Comparison of ENCODE assay signal across 1 cellular context in the genomic region with DNA sequence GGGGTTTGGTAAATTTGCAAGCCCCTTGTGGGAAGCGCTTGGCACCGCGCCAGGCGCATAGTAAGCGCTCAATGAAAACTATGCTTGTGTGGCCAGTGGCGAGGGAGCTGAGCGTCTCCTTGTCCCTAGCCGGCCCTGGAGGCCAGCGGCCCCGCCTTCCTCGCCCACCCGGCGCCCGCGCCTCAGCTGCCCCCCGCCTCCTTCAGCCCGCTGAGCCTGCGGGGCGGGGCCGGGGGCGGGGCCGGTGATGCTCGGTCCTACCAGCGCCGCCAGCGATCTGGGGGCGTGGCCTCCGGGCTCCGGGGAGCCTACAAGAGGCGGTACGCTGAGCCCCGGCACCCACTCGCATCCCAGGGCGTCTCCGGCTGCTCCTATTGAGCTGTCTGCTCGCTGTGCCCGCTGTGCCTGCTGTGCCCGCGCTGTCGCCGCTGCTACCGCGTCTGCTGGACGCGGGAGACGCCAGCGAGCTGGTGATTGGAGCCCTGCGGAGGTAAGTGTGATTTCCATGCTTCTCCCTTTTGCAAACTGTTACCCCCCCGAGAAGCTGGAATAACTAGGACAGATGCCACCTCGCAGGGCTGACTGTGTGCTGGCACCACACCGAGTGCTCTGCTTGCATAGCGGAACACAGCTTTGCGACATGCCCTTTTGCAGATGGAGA.
A peak's percentile ranks its signal among the peaks of the same experiment; 100 is the strongest.
TF ChIP-seq lines count a peak whose summit lies in the region.

A gene with protein sequence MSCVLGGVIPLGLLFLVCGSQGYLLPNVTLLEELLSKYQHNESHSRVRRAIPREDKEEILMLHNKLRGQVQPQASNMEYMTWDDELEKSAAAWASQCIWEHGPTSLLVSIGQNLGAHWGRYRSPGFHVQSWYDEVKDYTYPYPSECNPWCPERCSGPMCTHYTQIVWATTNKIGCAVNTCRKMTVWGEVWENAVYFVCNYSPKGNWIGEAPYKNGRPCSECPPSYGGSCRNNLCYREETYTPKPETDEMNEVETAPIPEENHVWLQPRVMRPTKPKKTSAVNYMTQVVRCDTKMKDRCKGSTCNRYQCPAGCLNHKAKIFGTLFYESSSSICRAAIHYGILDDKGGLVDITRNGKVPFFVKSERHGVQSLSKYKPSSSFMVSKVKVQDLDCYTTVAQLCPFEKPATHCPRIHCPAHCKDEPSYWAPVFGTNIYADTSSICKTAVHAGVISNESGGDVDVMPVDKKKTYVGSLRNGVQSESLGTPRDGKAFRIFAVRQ (plus strand): TSS at position 342 of the 661 bp plus-strand sequence. CDS start 18,511 bp downstream, outside the sequence.

TF ChIP-seq in HEK293, 187 proteins besides CTCF, POLR2A, EP300 and RAD21 (continued from another document and continues in another):
- TF ChIP-seq, protein P1, sequence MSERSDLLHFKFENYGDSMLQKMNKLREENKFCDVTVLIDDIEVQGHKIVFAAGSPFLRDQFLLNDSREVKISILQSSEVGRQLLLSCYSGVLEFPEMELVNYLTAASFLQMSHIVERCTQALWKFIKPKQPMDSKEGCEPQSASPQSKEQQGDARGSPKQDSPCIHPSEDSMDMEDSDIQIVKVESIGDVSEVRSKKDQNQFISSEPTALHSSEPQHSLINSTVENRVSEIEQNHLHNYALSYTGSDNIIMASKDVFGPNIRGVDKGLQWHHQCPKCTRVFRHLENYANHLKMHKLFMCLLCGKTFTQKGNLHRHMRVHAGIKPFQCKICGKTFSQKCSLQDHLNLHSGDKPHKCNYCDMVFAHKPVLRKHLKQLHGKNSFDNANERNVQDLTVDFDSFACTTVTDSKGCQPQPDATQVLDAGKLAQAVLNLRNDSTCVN (tag by site-specific recombination; optimal IDR thresholded peaks at IDR 0.05), result peak; percentile 59
- TF ChIP-seq ZNF473 (tag by site-specific recombination; IDR thresholded peaks at IDR 0.05) (no peak), ZNF776 (tag by site-specific recombination; IDR thresholded peaks at IDR 0.05; ENCODE audit: borderline replicate concordance) (no peak), TCF7L2 (IDR thresholded peaks at IDR 0.05; ENCODE audit: borderline replicate concordance, low read depth, low read length) (no peak), ZIC2 (tag by site-specific recombination; IDR thresholded peaks at IDR 0.05) (peak; percentile 97), ZBTB8A (tag by site-specific recombination; IDR thresholded peaks at IDR 0.05) (peak; percentile 75), ZNF23 (tag by site-specific recombination; IDR thresholded peaks at IDR 0.05; ENCODE audit: borderline replicate concordance) (no peak), YY2 (tag by site-specific recombination; IDR thresholded peaks at IDR 0.05) (0 out of 2 replicates have a peak, but pooled peaks have one; percentile 19), ZNF571 (tag by site-specific recombination; IDR thresholded peaks at IDR 0.05) (no peak), ZFP69B (tag by site-specific recombination; IDR thresholded peaks at IDR 0.05) (no peak), ZEB2 (tag by site-specific recombination; IDR thresholded peaks at IDR 0.05) (no peak), ZNF660 (tag by site-specific recombination; IDR thresholded peaks at IDR 0.05) (peak; percentile 67; the same call in 1 of the 2 replicates), KLF7 (tag by site-specific recombination; IDR thresholded peaks at IDR 0.05; ENCODE audit: borderline replicate concordance) (no peak), ZNF341 (tag by site-specific recombination; IDR thresholded peaks at IDR 0.05; ENCODE audit: low read depth) (peak; percentile 62; the same call in 1 of the 2 replicates), ZNF514 (tag by site-specific recombination; IDR thresholded peaks at IDR 0.05) (no peak), EGR2 (tag by site-specific recombination; IDR thresholded peaks at IDR 0.05; ENCODE audit: low read depth) (peak; percentile 39), ZNF664 (tag by site-specific recombination; IDR thresholded peaks at IDR 0.05) (peak; percentile 80), ZNF248 (tag by site-specific recombination; IDR thresholded peaks at IDR 0.05) (no peak), ZNF335 (tag by site-specific recombination; conservative IDR thresholded peaks at IDR 0.05) (peak; percentile 100), ZNF394 (tag by site-specific recombination; IDR thresholded peaks at IDR 0.05; ENCODE audit: borderline replicate concordance) (peak; percentile 62; the same call in 1 of the 2 replicates), KLF10 (tag by site-specific recombination; IDR thresholded peaks at IDR 0.05) (peak; percentile 35; the same call in 1 of the 2 replicates), ZNF600 (tag by site-specific recombination; IDR thresholded peaks at IDR 0.05) (0 out of 2 replicates have a peak, but pooled peaks have one; percentile 23)
- TF ChIP-seq, protein P2, sequence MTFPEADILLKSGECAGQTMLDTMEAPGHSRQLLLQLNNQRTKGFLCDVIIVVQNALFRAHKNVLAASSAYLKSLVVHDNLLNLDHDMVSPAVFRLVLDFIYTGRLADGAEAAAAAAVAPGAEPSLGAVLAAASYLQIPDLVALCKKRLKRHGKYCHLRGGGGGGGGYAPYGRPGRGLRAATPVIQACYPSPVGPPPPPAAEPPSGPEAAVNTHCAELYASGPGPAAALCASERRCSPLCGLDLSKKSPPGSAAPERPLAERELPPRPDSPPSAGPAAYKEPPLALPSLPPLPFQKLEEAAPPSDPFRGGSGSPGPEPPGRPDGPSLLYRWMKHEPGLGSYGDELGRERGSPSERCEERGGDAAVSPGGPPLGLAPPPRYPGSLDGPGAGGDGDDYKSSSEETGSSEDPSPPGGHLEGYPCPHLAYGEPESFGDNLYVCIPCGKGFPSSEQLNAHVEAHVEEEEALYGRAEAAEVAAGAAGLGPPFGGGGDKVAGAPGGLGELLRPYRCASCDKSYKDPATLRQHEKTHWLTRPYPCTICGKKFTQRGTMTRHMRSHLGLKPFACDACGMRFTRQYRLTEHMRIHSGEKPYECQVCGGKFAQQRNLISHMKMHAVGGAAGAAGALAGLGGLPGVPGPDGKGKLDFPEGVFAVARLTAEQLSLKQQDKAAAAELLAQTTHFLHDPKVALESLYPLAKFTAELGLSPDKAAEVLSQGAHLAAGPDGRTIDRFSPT (tag by site-specific recombination; IDR thresholded peaks at IDR 0.05), result peak; percentile 56; the same call in 1 of the 2 replicates
- TF ChIP-seq, protein P3, sequence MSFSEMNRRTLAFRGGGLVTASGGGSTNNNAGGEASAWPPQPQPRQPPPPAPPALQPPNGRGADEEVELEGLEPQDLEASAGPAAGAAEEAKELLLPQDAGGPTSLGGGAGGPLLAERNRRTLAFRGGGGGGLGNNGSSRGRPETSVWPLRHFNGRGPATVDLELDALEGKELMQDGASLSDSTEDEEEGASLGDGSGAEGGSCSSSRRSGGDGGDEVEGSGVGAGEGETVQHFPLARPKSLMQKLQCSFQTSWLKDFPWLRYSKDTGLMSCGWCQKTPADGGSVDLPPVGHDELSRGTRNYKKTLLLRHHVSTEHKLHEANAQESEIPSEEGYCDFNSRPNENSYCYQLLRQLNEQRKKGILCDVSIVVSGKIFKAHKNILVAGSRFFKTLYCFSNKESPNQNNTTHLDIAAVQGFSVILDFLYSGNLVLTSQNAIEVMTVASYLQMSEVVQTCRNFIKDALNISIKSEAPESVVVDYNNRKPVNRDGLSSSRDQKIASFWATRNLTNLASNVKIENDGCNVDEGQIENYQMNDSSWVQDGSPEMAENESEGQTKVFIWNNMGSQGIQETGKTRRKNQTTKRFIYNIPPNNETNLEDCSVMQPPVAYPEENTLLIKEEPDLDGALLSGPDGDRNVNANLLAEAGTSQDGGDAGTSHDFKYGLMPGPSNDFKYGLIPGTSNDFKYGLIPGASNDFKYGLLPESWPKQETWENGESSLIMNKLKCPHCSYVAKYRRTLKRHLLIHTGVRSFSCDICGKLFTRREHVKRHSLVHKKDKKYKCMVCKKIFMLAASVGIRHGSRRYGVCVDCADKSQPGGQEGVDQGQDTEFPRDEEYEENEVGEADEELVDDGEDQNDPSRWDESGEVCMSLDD (tag by site-specific recombination; IDR thresholded peaks at IDR 0.05), result no peak
- TF ChIP-seq, protein P4, sequence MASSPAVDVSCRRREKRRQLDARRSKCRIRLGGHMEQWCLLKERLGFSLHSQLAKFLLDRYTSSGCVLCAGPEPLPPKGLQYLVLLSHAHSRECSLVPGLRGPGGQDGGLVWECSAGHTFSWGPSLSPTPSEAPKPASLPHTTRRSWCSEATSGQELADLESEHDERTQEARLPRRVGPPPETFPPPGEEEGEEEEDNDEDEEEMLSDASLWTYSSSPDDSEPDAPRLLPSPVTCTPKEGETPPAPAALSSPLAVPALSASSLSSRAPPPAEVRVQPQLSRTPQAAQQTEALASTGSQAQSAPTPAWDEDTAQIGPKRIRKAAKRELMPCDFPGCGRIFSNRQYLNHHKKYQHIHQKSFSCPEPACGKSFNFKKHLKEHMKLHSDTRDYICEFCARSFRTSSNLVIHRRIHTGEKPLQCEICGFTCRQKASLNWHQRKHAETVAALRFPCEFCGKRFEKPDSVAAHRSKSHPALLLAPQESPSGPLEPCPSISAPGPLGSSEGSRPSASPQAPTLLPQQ (tag by site-specific recombination; IDR thresholded peaks at IDR 0.05), result 0 out of 2 replicates have a peak, but pooled peaks have one; percentile 24
- TF ChIP-seq, protein P5, sequence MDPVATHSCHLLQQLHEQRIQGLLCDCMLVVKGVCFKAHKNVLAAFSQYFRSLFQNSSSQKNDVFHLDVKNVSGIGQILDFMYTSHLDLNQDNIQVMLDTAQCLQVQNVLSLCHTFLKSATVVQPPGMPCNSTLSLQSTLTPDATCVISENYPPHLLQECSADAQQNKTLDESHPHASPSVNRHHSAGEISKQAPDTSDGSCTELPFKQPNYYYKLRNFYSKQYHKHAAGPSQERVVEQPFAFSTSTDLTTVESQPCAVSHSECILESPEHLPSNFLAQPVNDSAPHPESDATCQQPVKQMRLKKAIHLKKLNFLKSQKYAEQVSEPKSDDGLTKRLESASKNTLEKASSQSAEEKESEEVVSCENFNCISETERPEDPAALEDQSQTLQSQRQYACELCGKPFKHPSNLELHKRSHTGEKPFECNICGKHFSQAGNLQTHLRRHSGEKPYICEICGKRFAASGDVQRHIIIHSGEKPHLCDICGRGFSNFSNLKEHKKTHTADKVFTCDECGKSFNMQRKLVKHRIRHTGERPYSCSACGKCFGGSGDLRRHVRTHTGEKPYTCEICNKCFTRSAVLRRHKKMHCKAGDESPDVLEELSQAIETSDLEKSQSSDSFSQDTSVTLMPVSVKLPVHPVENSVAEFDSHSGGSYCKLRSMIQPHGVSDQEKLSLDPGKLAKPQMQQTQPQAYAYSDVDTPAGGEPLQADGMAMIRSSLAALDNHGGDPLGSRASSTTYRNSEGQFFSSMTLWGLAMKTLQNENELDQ (tag by site-specific recombination; IDR thresholded peaks at IDR 0.05; ENCODE audit: low read depth), result no peak
- TF ChIP-seq, protein P6, sequence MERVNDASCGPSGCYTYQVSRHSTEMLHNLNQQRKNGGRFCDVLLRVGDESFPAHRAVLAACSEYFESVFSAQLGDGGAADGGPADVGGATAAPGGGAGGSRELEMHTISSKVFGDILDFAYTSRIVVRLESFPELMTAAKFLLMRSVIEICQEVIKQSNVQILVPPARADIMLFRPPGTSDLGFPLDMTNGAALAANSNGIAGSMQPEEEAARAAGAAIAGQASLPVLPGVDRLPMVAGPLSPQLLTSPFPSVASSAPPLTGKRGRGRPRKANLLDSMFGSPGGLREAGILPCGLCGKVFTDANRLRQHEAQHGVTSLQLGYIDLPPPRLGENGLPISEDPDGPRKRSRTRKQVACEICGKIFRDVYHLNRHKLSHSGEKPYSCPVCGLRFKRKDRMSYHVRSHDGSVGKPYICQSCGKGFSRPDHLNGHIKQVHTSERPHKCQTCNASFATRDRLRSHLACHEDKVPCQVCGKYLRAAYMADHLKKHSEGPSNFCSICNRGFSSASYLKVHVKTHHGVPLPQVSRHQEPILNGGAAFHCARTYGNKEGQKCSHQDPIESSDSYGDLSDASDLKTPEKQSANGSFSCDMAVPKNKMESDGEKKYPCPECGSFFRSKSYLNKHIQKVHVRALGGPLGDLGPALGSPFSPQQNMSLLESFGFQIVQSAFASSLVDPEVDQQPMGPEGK (tag by site-specific recombination; IDR thresholded peaks at IDR 0.05), result peak; percentile 34; the same call in 1 of the 2 replicates
- TF ChIP-seq, protein P7, sequence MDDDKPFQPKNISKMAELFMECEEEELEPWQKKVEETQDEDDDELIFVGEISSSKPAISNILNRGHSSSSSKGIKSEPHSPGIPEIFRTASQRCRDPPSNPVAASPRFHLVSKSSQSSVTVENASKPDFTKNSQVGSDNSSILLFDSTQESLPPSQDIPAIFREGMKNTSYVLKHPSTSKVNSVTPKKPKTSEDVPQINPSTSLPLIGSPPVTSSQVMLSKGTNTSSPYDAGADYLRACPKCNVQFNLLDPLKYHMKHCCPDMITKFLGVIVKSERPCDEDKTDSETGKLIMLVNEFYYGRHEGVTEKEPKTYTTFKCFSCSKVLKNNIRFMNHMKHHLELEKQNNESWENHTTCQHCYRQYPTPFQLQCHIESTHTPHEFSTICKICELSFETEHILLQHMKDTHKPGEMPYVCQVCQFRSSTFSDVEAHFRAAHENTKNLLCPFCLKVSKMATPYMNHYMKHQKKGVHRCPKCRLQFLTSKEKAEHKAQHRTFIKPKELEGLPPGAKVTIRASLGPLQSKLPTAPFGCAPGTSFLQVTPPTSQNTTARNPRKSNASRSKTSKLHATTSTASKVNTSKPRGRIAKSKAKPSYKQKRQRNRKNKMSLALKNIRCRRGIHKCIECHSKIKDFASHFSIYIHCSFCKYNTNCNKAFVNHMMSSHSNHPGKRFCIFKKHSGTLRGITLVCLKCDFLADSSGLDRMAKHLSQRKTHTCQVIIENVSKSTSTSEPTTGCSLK (tag by site-specific recombination; IDR thresholded peaks at IDR 0.05), result no peak
- TF ChIP-seq, protein P8, sequence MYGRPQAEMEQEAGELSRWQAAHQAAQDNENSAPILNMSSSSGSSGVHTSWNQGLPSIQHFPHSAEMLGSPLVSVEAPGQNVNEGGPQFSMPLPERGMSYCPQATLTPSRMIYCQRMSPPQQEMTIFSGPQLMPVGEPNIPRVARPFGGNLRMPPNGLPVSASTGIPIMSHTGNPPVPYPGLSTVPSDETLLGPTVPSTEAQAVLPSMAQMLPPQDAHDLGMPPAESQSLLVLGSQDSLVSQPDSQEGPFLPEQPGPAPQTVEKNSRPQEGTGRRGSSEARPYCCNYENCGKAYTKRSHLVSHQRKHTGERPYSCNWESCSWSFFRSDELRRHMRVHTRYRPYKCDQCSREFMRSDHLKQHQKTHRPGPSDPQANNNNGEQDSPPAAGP (tag by site-specific recombination; IDR thresholded peaks at IDR 0.05), result no peak
- TF ChIP-seq, protein P9, sequence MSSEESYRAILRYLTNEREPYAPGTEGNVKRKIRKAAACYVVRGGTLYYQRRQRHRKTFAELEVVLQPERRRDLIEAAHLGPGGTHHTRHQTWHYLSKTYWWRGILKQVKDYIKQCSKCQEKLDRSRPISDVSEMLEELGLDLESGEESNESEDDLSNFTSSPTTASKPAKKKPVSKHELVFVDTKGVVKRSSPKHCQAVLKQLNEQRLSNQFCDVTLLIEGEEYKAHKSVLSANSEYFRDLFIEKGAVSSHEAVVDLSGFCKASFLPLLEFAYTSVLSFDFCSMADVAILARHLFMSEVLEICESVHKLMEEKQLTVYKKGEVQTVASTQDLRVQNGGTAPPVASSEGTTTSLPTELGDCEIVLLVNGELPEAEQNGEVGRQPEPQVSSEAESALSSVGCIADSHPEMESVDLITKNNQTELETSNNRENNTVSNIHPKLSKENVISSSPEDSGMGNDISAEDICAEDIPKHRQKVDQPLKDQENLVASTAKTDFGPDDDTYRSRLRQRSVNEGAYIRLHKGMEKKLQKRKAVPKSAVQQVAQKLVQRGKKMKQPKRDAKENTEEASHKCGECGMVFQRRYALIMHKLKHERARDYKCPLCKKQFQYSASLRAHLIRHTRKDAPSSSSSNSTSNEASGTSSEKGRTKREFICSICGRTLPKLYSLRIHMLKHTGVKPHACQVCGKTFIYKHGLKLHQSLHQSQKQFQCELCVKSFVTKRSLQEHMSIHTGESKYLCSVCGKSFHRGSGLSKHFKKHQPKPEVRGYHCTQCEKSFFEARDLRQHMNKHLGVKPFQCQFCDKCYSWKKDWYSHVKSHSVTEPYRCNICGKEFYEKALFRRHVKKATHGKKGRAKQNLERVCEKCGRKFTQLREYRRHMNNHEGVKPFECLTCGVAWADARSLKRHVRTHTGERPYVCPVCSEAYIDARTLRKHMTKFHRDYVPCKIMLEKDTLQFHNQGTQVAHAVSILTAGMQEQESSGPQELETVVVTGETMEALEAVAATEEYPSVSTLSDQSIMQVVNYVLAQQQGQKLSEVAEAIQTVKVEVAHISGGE (tag by site-specific recombination; conservative IDR thresholded peaks at IDR 0.05; ENCODE audit: low read depth), result no peak
